8 cellular contexts compared by ENCODE assay signal in the genomic region with DNA sequence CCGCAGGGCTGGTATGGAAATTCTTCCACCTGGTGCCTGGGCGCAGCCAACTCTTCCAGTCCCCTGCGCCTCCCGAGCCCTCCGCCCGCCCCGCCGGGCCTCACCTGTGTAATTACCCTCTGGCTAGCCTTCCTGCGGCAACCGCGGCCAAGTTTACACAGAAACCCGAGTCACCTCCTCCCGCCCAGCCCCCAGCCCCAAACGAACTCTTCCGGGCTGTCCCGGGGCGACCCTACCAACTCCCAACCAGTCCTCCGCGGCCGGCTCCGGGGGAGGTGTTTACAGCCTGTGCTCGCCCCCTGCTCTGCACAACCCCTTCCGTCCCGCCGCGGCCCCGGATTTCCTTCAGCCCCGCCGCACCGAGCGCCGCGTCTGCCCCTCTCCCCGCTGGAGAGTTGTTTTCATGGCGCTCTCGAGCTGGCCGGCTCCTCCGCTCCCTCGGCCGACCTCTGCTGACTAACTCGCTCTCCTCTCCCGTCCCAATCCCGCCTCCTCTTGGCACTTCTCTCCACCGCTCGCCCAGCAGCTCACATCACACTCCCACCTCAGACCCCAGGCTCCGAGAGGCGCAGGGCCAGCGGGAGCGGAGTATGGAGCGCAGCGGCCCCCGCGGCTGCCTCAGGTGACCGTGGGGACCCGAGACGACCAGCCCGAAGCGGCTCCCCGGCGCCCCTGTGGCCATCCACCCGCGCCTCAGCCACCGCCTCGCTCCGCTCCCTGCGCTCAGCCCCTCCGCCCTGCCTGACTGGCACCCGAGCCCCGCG. TPM values are rescaled to one million over a fixed set of nuclear protein-coding genes. Genes with fewer than 3 reads are reported as not detected.
DNase-seq lines count a peak whose midpoint lies in the region; ATAC-seq and TF ChIP-seq lines count a peak whose summit lies in the region.

No MANE protein-coding gene starts in this region.

- H3K4me3 ChIP-seq in Panc1 (ENCODE audit: low read depth in 2 of 2, low read length in 2 of 2): peak overlapping the region; percentile 75 to 84
- H3K4me3 ChIP-seq in fibroblast of villous mesenchyme (ENCODE audit: low read depth, low read length): peak overlapping the region; percentile 73
- peak overlapping the region; percentile 81 to 93 (median 91) for H3K4me3 ChIP-seq in subcutaneous abdominal adipose tissue (ENCODE audit: low read depth in 1 of 5, low read length in 5 of 5)

- H3K27ac Mint-ChIP-seq in neural crest cell (ENCODE audit: unreplicated experiment): peak overlapping the region; percentile 95

- peak overlapping the region; percentile 99 for H3K4me3 Mint-ChIP-seq in neural crest cell

- DNase-seq in AG20443 (ENCODE audit: low spot score) (peak; percentile 71), Panc1 (ENCODE audit: low read depth, low spot score) (no peak), fibroblast of villous mesenchyme (ENCODE audit: low read depth) (peak; percentile 60), neural crest cell (ENCODE audit: low read depth, low spot score) (peak; percentile 60)
- peak; percentile 57 for DNase-seq in activated effector memory CD4-positive, alpha-beta T cell treated with Interleukin-2 at 50 U/mL for 16 hours

- TF ChIP-seq CTCF in Panc1 (IDR thresholded peaks at IDR 0.05): no peak; the same call in 1 of the 2 replicates
- TF ChIP-seq CTCF in fibroblast of villous mesenchyme (IDR thresholded peaks at IDR 0.05; ENCODE audit: insufficient read depth, low read depth, low read length): peak; percentile 19
- no peak for TF ChIP-seq CTCF in neural crest cell (conservative IDR thresholded peaks at IDR 0.05)

- peaks cover 18% of the 10 kb centered on the region; the same call in 1 of the 2 replicates for H3K4me1 ChIP-seq in Panc1 (ENCODE audit: control insufficient read depth, insufficient read depth, low read length)
- peaks cover 2 to 42% (median 36%) of the 10 kb centered on the region in 5 donors for H3K4me1 ChIP-seq in subcutaneous abdominal adipose tissue (ENCODE audit: control insufficient read depth in 5 of 5, insufficient read depth in 5 of 5, low read length in 5 of 5)

- H3K36me3 ChIP-seq in Panc1 (ENCODE audit: control insufficient read depth, insufficient read depth, low read length) (no peaks in the 10 kb centered on the region; the same call in 1 of the 2 replicates), subcutaneous abdominal adipose tissue (ENCODE audit: control insufficient read depth in 5 of 5, insufficient read depth in 5 of 5, low read length in 5 of 5) (peaks cover 3 to 13% (median 5%) of the 10 kb centered on the region in 5 donors)

- peaks cover 20% of the 10 kb centered on the region for H3K4me1 Mint-ChIP-seq in neural crest cell

- intact Hi-C loops in Panc1 (cut with micrococcal nuclease; ENCODE audit: unreplicated experiment): loop anchor here (5.0 kb wide), 1 partner anchor 111 kb away; the partner anchor contains the start of gene ARPP19

- CTCF ChIA-PET in Panc1 (lab: Charles Lee): no interaction called here

- H3K27me3 Mint-ChIP-seq in neural crest cell (ENCODE audit: low read depth): peaks cover 29% of the 10 kb centered on the region

- POLR2A ChIA-PET in Panc1 (lab: Charles Lee): no interaction called here

- H3K27me3 ChIP-seq in Panc1 (ENCODE audit: control insufficient read depth, insufficient read depth, low read length) (no peaks in the 10 kb centered on the region; the same call in 1 of the 2 replicates), subcutaneous abdominal adipose tissue (ENCODE audit: control insufficient read depth in 5 of 5, insufficient read depth in 4 of 5, low read length in 5 of 5) (no peaks in the 10 kb centered on the region)

- H3K9me3 Mint-ChIP-seq in neural crest cell: no peaks in the 10 kb centered on the region

- no peaks in the 10 kb centered on the region for H3K9me3 ChIP-seq in Panc1 (ENCODE audit: control insufficient read depth, insufficient read depth, low read depth, low read length)
- no peaks in the 10 kb centered on the region for H3K9me3 ChIP-seq in subcutaneous abdominal adipose tissue (ENCODE audit: control insufficient read depth in 5 of 5, low read length in 5 of 5)

- no peaks in the 10 kb centered on the region for H3K36me3 Mint-ChIP-seq in neural crest cell (ENCODE audit: low read depth)

- ATAC-seq in GM19025 (IDR thresholded peaks at IDR 0.05; ENCODE audit: low read depth, unreplicated experiment): peak; percentile 12
- peak; percentile 26 for ATAC-seq in HG03354 (IDR thresholded peaks at IDR 0.05; ENCODE audit: poor library complexity, severe bottlenecking, unreplicated experiment)
- peak; percentile 80 for ATAC-seq in Panc1

- H3K9ac ChIP-seq in subcutaneous abdominal adipose tissue (ENCODE audit: low read length in 5 of 5): peak overlapping the region; percentile 75 to 94 (median 90)

- in situ Hi-C loops in Panc1 (cut with HindIII; ENCODE audit: low pct_unique_long_range_greater_than_20kb, low sequenced_read_pairs): no loop called here

- peak overlapping the region; percentile 79 for H3K27ac ChIP-seq in Panc1 (ENCODE audit: low read length)
- peak overlapping the region; percentile 99 for H3K27ac ChIP-seq in subcutaneous abdominal adipose tissue (ENCODE audit: low read depth, low read length)

- no TSS peak for BruUV-seq in Panc1 (replicated peaks; lab: Mats Ljungman, UMichigan)

RNA-seq across cellular contexts. Expression of gene ATOSA, which starts 0.5 kb away (rescaled TPM):
- total RNA-seq in Panc1 (2021; ENCODE audit: unreplicated experiment): 18.5 TPM
- polyA plus RNA-seq in Panc1 (2012; ENCODE audit: insufficient read length): 10.6 TPM
- 19.0 and 29.8 TPM in 2 replicates for total RNA-seq in fibroblast of villous mesenchyme
- total RNA-seq in neural crest cell: 14.9 and 15.8 TPM in 2 replicates

Comparison
In these comparisons a context has a peak if more than half of its experiments do, and no peak if none do; other contexts are left out.
1. ATAC-seq: peak in every context shown above with its lines; median percentile 80 in Panc1; 26 in HG03354; 12 in GM19025.